Comparison of ENCODE assay signal across 24 cellular contexts in genomic region chr2:148513425-148513824, GRCh38.
"Had no signal": no experiment of that assay in that cellular context is flagged by ENCODE, and none has a peak within 500 bp of the region (broad histone marks: within the 10 kb centered on the region; RNA-seq: fewer than 3 reads in every experiment).

No MANE protein-coding gene starts in this region.

- H3K36me3 ChIP-seq: gastrocnemius medialis, left lung, lower lobe of right lung had no signal

- H3K27me3 ChIP-seq: gastrocnemius medialis, heart right ventricle, left lung had no signal

- H3K9me3 ChIP-seq: esophagus squamous epithelium, gastrocnemius medialis, heart right ventricle, left lung, lower lobe of right lung, mucosa of descending colon had no signal

- H3K27ac ChIP-seq: epithelial cell of prostate, esophagus squamous epithelium, gastrocnemius medialis, heart right ventricle, left lung, lower lobe of right lung had no signal

- H3K4me3 ChIP-seq: esophagus squamous epithelium, gastrocnemius medialis, heart right ventricle, left lung, lower lobe of right lung, mucosa of descending colon had no signal

- FAIRE-seq: keratinocyte had no signal

- ATAC-seq: effector memory CD8-positive, alpha-beta T cell; esophagus mucosa; gastrocnemius medialis; heart right ventricle; left cardiac atrium; left lung; left ventricle myocardium superior; lower lobe of right lung; mucosa of descending colon; naive thymus-derived CD8-positive, alpha-beta T cell had no signal

- DNase-seq: cortex of kidney; effector CD8-positive, alpha-beta T cell; effector memory CD8-positive, alpha-beta T cell; endodermal cell; erythroblast; esophagus squamous epithelium; foreskin fibroblast; foreskin melanocyte; gastrocnemius medialis; glutamatergic neuron; head of caudate nucleus; heart right ventricle; hippocampal formation; left cardiac atrium; left lung; left ventricle myocardium superior; lower lobe of right lung; mesenchymal stem cell; mucosa of descending colon; naive B cell; naive thymus-derived CD8-positive, alpha-beta T cell had no signal

- H3K4me1 ChIP-seq: left lung had no signal
